In genomic region chr5:61397937-61398336, GRCh38 we compare ENCODE assay signal across 17 cellular contexts.
DNase-seq lines count a peak whose midpoint lies in the region; ATAC-seq and TF ChIP-seq lines count a peak whose summit lies in the region.
"Had no signal": no experiment of that assay in that cellular context is flagged by ENCODE, and none has a peak within 500 bp of the region (broad histone marks: within the 10 kb centered on the region; RNA-seq: fewer than 3 reads in every experiment).

No MANE protein-coding gene starts in this region.

- no CpG with 5 or more reads among the region's 2 CpGs for WGBS in mesendoderm (ENCODE audit: extremely low coverage, insufficient coverage, low lambda C conversion rate)

- no peak overlapping the region for H3K27ac ChIP-seq in mesendoderm (ENCODE audit: low read depth, low read length)
- H3K27ac ChIP-seq: A549 had no signal

- peaks cover 3% of the 10 kb centered on the region for H3K4me1 ChIP-seq in mesendoderm (ENCODE audit: control insufficient read depth, low read depth, low read length)

- ATAC-seq in GM18907 (IDR thresholded peaks at IDR 0.05; ENCODE audit: unreplicated experiment): no peak
- no peak for ATAC-seq in GM21528 (IDR thresholded peaks at IDR 0.05; ENCODE audit: low FRiP score, unreplicated experiment)
- no peak for ATAC-seq in GM21423 (IDR thresholded peaks at IDR 0.05; ENCODE audit: unreplicated experiment)
- ATAC-seq: A549; CD8-positive, alpha-beta T cell had no signal

- no peak overlapping the region for H3K56ac ChIP-seq in mesendoderm (ENCODE audit: low read length)

- DNase-seq in HEK293T (ENCODE audit: extremely low spot score) (no peak), NCI-H69 (lab: John Stamatoyannopoulos, UW) (peak; percentile 18), mesendoderm (peak; percentile 23)
- no peak for DNase-seq in stimulated activated CD4-positive, alpha-beta T cell treated with anti-CD3 and anti-CD28 coated beads, Interleukin-4, amount 100 ng/mL, for 24 hours
- DNase-seq: CD8-positive, alpha-beta T cell; COR-L47; DMS153; DMS79 treated with DMSO at 0.1 percent for 48 hours; GDM1; GOT3; H9; HFFc6 had no signal

- POLR2A ChIA-PET in HEK293T (lab: Yijun Ruan, JAX): no interaction called here

- H3K4me2 ChIP-seq in mesendoderm (ENCODE audit: low read length): no peak overlapping the region
- H3K4me2 ChIP-seq: A549 had no signal

- H3K79me1 ChIP-seq in mesendoderm (ENCODE audit: low read length): peaks cover 25% of the 10 kb centered on the region

- H2AK5ac ChIP-seq in mesendoderm (ENCODE audit: low read length): no peak overlapping the region

- H3K4ac ChIP-seq in mesendoderm (ENCODE audit: low read depth, low read length): no peak overlapping the region

- H4K8ac ChIP-seq in mesendoderm (ENCODE audit: low read depth, low read length): no peak overlapping the region

- peaks cover 41% of the 10 kb centered on the region for H3K79me2 ChIP-seq in mesendoderm (ENCODE audit: control insufficient read depth, insufficient read depth, low read length)

- no peak overlapping the region for H2BK15ac ChIP-seq in mesendoderm (replicated peaks; ENCODE audit: low read depth)

- H4K5ac ChIP-seq in mesendoderm (ENCODE audit: low read length): no peak overlapping the region

- no peaks in the 10 kb centered on the region for H3K36me3 ChIP-seq in mesendoderm (ENCODE audit: control insufficient read depth, insufficient read depth, low read length)
- H3K36me3 ChIP-seq: BE2C had no signal

- no peak overlapping the region for H3K23ac ChIP-seq in mesendoderm (ENCODE audit: low read length)

- no peak overlapping the region for H3K4me3 ChIP-seq in mesendoderm (ENCODE audit: low read length)
- H3K4me3 ChIP-seq: A549 had no signal

- H2BK120ac ChIP-seq in mesendoderm (ENCODE audit: low read depth, low read length): no peak overlapping the region

- H3K27me3 ChIP-seq in mesendoderm (ENCODE audit: insufficient read depth, low read length, poor library complexity): no peaks in the 10 kb centered on the region
- H3K27me3 ChIP-seq: BE2C had no signal

- no peak overlapping the region for H2BK5ac ChIP-seq in mesendoderm (ENCODE audit: low read length)

- no peak overlapping the region for H3K9ac ChIP-seq in mesendoderm (ENCODE audit: low read length)

- no peak overlapping the region for H3K18ac ChIP-seq in mesendoderm (ENCODE audit: low read length)

- CTCF ChIA-PET in HEK293T (lab: Yijun Ruan, JAX): interaction anchor here (0.6 kb wide), 1 partner anchor 259 kb away, joined by 3 read pairs; no protein-coding TSS in a partner anchor

TF ChIP-seq in HEK293T, 16 proteins besides CTCF, POLR2A, EP300 and RAD21:
- TF ChIP-seq SUZ12 (IDR thresholded peaks at IDR 0.05): no peak
- no peak for TF ChIP-seq BHLHE40 (IDR thresholded peaks at IDR 0.05; ENCODE audit: borderline replicate concordance)
- TF ChIP-seq FOXA1 (IDR thresholded peaks at IDR 0.05): no peak
- TF ChIP-seq NFRKB (IDR thresholded peaks at IDR 0.05): no peak
- TF ChIP-seq PKNOX1 (IDR thresholded peaks at IDR 0.05): peak; percentile 23; the same call in 1 of the 2 replicates
- TF ChIP-seq ELF4 (IDR thresholded peaks at IDR 0.05): no peak

Comparison
In these comparisons a context has a peak if more than half of its experiments do, and no peak if none do; other contexts are left out.
1. DNase-seq: peak in NCI-H69 (single experiment) and mesendoderm (single experiment); none in HEK293T (single experiment) and stimulated activated CD4-positive, alpha-beta T cell treated with anti-CD3 and anti-CD28 coated beads, Interleukin-4, amount 100 ng/mL, for 24 hours (single experiment).